In the genomic region with DNA sequence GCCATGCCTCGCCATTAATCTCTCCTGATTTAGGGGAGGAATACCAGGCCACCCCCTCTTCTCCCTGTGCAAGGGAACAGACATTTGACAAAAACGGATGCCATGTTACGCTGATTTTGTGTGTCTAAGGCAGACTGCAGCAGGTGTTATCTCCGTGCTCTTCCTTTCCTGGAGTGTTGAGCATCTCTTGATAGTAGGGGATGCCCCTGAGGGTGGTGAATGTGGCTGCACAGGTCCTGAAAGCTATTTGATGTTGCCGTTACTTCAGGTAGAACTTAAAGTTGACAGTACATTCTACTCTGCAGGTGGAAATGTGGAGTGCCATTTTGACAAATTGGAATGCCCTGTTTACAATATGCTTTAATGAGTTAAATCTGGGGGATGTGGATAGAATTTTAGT, we compare ENCODE assay signal across 17 cellular contexts. TPM values are rescaled to one million over a fixed set of nuclear protein-coding genes. Genes with fewer than 3 reads are reported as not detected.
DNase-seq lines count a peak whose midpoint lies in the region; ATAC-seq and TF ChIP-seq lines count a peak whose summit lies in the region.
"Had no signal": no experiment of that assay in that cellular context is flagged by ENCODE, and none has a peak within 500 bp of the region (broad histone marks: within the 10 kb centered on the region; RNA-seq: fewer than 3 reads in every experiment).

No MANE protein-coding gene starts in this region.

- H3K4me3 Mint-ChIP-seq in endodermal cell, result no peak overlapping the region
- H3K4me3 Mint-ChIP-seq: effector memory CD8-positive, alpha-beta T cell had no signal

- TF ChIP-seq POLR2A in heart left ventricle (IDR thresholded peaks at IDR 0.05), result no peak

- WGBS in right cardiac atrium, result 81% methylated on average over 5 of the region's 5 CpGs
- WGBS in heart left ventricle, 4 donors, result 73 to 80% (median 77%) methylated on average over 5 of the region's 5 CpGs
- WGBS in endodermal cell (ENCODE audit: insufficient coverage in 1 of 2, insufficient read length in 1 of 2), 2 experiments, result 89 to 95% methylated on average over 5 of the region's 5 CpGs

- H3K27me3 ChIP-seq in right cardiac atrium (ENCODE audit: control insufficient read depth, insufficient read depth) (no peaks in the 10 kb centered on the region), heart left ventricle (no peaks in the 10 kb centered on the region), ascending aorta (no peaks in the 10 kb centered on the region), subcutaneous abdominal adipose tissue (ENCODE audit: control insufficient read depth in 5 of 5, insufficient read depth in 4 of 5, low read length in 5 of 5) (no peaks in the 10 kb centered on the region), endodermal cell (ENCODE audit: control insufficient read depth, insufficient read depth, low read length, poor library complexity, severe bottlenecking) (no peaks in the 10 kb centered on the region)
- H3K27me3 ChIP-seq: breast epithelium, SJCRH30, uterus had no signal

- H3K4me1 Mint-ChIP-seq in endodermal cell, result peaks cover 21% of the 10 kb centered on the region

- H3K27ac ChIP-seq in right cardiac atrium (ENCODE audit: low read length) (peak overlapping the region; percentile 28), heart left ventricle (peak overlapping the region in 1 of 12 donors; percentile 6), ascending aorta (peak overlapping the region; percentile 12 to 62), subcutaneous abdominal adipose tissue (ENCODE audit: low read depth, low read length) (peak overlapping the region; percentile 21), endodermal cell (ENCODE audit: low read depth, low read length) (no peak overlapping the region)
- H3K27ac ChIP-seq: breast epithelium, parathyroid adenoma, SJCRH30, uterus, VCaP had no signal

- H3K36me3 Mint-ChIP-seq in endodermal cell (ENCODE audit: low read depth), result peaks cover 23% of the 10 kb centered on the region

- no peak overlapping the region for H3K9ac ChIP-seq in subcutaneous abdominal adipose tissue (ENCODE audit: low read length in 5 of 5)
- H3K9ac ChIP-seq in endodermal cell (ENCODE audit: extremely low read depth, low read length, poor library complexity, severe bottlenecking), result no peak overlapping the region
- H3K9ac ChIP-seq: parathyroid adenoma had no signal

- ATAC-seq in right cardiac atrium (no peak), heart left ventricle (no peak), HG03095 (IDR thresholded peaks at IDR 0.05; ENCODE audit: unreplicated experiment) (peak; percentile 26)
- ATAC-seq: effector memory CD8-positive, alpha-beta T cell; HCT116 had no signal

- no peak for TF ChIP-seq CTCF in heart left ventricle (IDR thresholded peaks at IDR 0.05)
- TF ChIP-seq CTCF in ascending aorta (IDR thresholded peaks at IDR 0.05), result no peak
- TF ChIP-seq CTCF in endodermal cell (conservative IDR thresholded peaks at IDR 0.05), result no peak

- H3K4me3 ChIP-seq in right cardiac atrium (ENCODE audit: low read length), result no peak overlapping the region
- no peak overlapping the region for H3K4me3 ChIP-seq in heart left ventricle
- no peak overlapping the region for H3K4me3 ChIP-seq in ascending aorta
- no peak overlapping the region for H3K4me3 ChIP-seq in subcutaneous abdominal adipose tissue (ENCODE audit: low read depth in 1 of 5, low read length in 5 of 5)
- H3K4me3 ChIP-seq in endodermal cell (ENCODE audit: low read length), result no peak overlapping the region
- H3K4me3 ChIP-seq: breast epithelium, SJCRH30, uterus had no signal

- H3K9me3 Mint-ChIP-seq in endodermal cell, result no peaks in the 10 kb centered on the region
- H3K9me3 Mint-ChIP-seq: effector memory CD8-positive, alpha-beta T cell had no signal

- H3K4me1 ChIP-seq in right cardiac atrium (ENCODE audit: control insufficient read depth, insufficient read depth, low read length), result peaks cover 19% of the 10 kb centered on the region
- H3K4me1 ChIP-seq in heart left ventricle, result peaks cover 16 to 67% (median 54%) of the 10 kb centered on the region in 12 donors
- peaks cover 20 to 36% of the 10 kb centered on the region in 2 donors for H3K4me1 ChIP-seq in ascending aorta
- H3K4me1 ChIP-seq in subcutaneous abdominal adipose tissue (ENCODE audit: control insufficient read depth in 5 of 5, insufficient read depth in 5 of 5, low read length in 5 of 5), result peaks cover 5 to 60% (median 54%) of the 10 kb centered on the region in 5 donors
- H3K4me1 ChIP-seq in endodermal cell (ENCODE audit: control insufficient read depth, insufficient read depth, low read length), result no peaks in the 10 kb centered on the region
- H3K4me1 ChIP-seq: SJCRH30 had no signal

- H3K36me3 ChIP-seq in heart left ventricle (peaks cover 0 to 29% (median 24%) of the 10 kb centered on the region in 9 donors), ascending aorta (peaks cover 9 to 16% of the 10 kb centered on the region in 2 donors), subcutaneous abdominal adipose tissue (ENCODE audit: control insufficient read depth in 5 of 5, insufficient read depth in 5 of 5, low read length in 5 of 5) (peaks cover 7 to 23% (median 19%) of the 10 kb centered on the region in 5 donors), endodermal cell (ENCODE audit: control insufficient read depth, insufficient read depth, low read length) (peaks cover 28% of the 10 kb centered on the region)
- H3K36me3 ChIP-seq: breast epithelium, SJCRH30, uterus had no signal

- H3K27me3 Mint-ChIP-seq in endodermal cell (ENCODE audit: insufficient read depth), result no peaks in the 10 kb centered on the region
- H3K27me3 Mint-ChIP-seq: effector memory CD8-positive, alpha-beta T cell had no signal

- no peak overlapping the region for H3K27ac Mint-ChIP-seq in endodermal cell

- H3K9me3 ChIP-seq in right cardiac atrium (ENCODE audit: control insufficient read depth, low read length) (no peaks in the 10 kb centered on the region), heart left ventricle (no peaks in the 10 kb centered on the region), ascending aorta (no peaks in the 10 kb centered on the region), subcutaneous abdominal adipose tissue (ENCODE audit: control insufficient read depth in 5 of 5, low read length in 5 of 5) (no peaks in the 10 kb centered on the region), endodermal cell (ENCODE audit: control insufficient read depth, low read length) (no peaks in the 10 kb centered on the region)
- H3K9me3 ChIP-seq: breast epithelium, SJCRH30, uterus had no signal

- DNase-seq in right cardiac atrium (no peak), heart left ventricle (no peak), ascending aorta (ENCODE audit: low spot score in 2 of 2) (no peak), endodermal cell (no peak), SIG-M5 treated with dmso at 0.1 percent for 504 hours (lab: John Stamatoyannopoulos, UW; ENCODE audit: unreplicated experiment) (no peak), NK-92 (lab: John Stamatoyannopoulos, UW; ENCODE audit: unreplicated experiment) (no peak)
- DNase-seq: effector memory CD8-positive, alpha-beta T cell; NCI-H2029; SJCRH30; stimulated activated CD4-positive, alpha-beta T cell treated with anti-CD3 and anti-CD28 coated beads, Interleukin-1b, Interleukin-23, amount 100 ng/mL, for 48 hours had no signal

- intact Hi-C loops in right cardiac atrium (cut with DNase I) (no loop called here), heart left ventricle (cut with DNase I) (loop anchor here in 2 of 10 donors (5.0 kb wide), 1 partner anchor 102 kb away; a partner anchor contains a TSS), ascending aorta (cut with DNase I) (loop anchor here (5.0 kb wide), 2 partner anchors 102 to 1312 kb away; a partner anchor contains a TSS)

RNA-seq across cellular contexts. Expression of a gene that starts 21.5 kb away (rescaled TPM):
- total RNA-seq in right cardiac atrium, result 10 to 100 TPM; 11.2 to 14.5 (median 12.3) TPM
- polyA plus RNA-seq in right cardiac atrium, result 4.7 TPM
- total RNA-seq in heart left ventricle, result 10 to 100 TPM in 6 of 9 donors, 1 to 10 TPM in 3; 7.0 to 20.3 (median 11.3) TPM
- polyA plus RNA-seq in heart left ventricle, result 1 to 10 TPM; 4.3 to 8.7 TPM
- total RNA-seq in ascending aorta, result 12.5 TPM
- total RNA-seq in endodermal cell, result 10 to 100 TPM; 25.5 to 32.7 TPM
- 28.5 TPM for polyA plus RNA-seq in endodermal cell (2013, experiment 1 of 2)
- polyA plus RNA-seq in endodermal cell (2013, experiment 2 of 2), result 31.3 TPM
